In the genomic region with DNA sequence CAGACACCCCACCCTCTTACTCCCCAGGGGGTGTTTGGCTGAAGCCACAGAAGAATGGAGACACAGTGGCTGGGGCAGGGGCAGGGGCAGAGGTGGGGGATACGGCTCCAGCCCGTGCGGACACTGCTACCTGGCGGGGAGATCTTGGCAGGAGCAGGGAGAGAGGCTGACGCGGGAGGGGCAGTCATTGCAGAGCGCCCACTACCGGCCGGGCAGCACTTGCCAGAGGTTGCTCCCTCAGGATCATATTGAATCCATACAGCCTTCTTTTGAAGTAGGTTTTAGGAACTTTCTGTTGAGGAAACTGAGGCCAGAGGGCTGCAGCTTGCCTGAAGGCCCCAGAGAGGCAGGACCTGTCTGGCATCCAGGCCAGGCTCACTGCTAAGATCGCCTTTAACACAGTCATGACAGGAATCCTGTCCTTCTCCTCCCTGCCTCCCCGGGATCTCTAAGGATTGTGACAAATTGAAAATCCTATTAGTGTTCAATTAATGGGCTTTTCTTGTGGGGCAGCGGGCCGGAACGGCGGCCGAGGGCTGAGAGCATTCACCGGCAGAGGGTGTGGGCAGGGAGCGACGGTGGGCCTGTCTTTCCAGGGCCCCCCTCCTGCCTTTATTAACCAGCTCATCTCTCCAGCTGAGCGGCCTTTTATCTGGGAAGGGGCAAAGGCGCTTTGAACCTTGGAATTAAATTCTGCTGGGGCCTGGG, we compare ENCODE assay signal across 16 cellular contexts.
DNase-seq lines count a peak whose midpoint lies in the region; TF ChIP-seq lines count a peak whose summit lies in the region.
"Had no signal": no experiment of that assay in that cellular context is flagged by ENCODE, and none has a peak within 500 bp of the region (broad histone marks: within the 10 kb centered on the region; RNA-seq: fewer than 3 reads in every experiment).

No MANE protein-coding gene starts in this region.

- DNase-seq in NCI-H524 treated with DMSO at 0.1 percent for 48 hours (lab: John Stamatoyannopoulos, UW) (peak; percentile 11), epithelial cell of esophagus (ENCODE audit: low read depth) (peak; percentile 24), osteoblast (ENCODE audit: insufficient read length, low spot score, missing footprints) (no peak), UCSD-AML1 (lab: John Stamatoyannopoulos, UW; ENCODE audit: unreplicated experiment) (no peak), T-helper 2 cell (no peak), SHP77 (lab: John Stamatoyannopoulos, UW) (no peak)
- no peak for DNase-seq in effector CD4-positive, alpha-beta T cell
- DNase-seq: activated B cell treated with CpG ODN at 0.5 μM for 24 hours; activated naive CD8-positive, alpha-beta T cell treated with anti-CD3 and anti-CD28 coated beads, Interleukin-2, amount 50 U/mL, for 24 hours; CD4-positive, CD25-positive, alpha-beta regulatory T cell; gastrocnemius medialis; GF-D8; natural killer cell; NCI-H1048; small intestine had no signal

- no peak overlapping the region for H3K4me2 ChIP-seq in osteoblast (ENCODE audit: insufficient read depth, low read length)

- H3K4me1 ChIP-seq in osteoblast (ENCODE audit: insufficient read depth, low read length), result no peaks in the 10 kb centered on the region
- H3K4me1 ChIP-seq: gastrocnemius medialis had no signal

- H3K4me3 ChIP-seq in epithelial cell of esophagus (ENCODE audit: low read length) (no peak overlapping the region), osteoblast (ENCODE audit: insufficient read depth, low read length) (no peak overlapping the region)
- H3K4me3 ChIP-seq: gastrocnemius medialis had no signal

- TF ChIP-seq CTCF in GM12872 (IDR thresholded peaks at IDR 0.05; ENCODE audit: insufficient read depth, low read depth, low read length), result 0 out of 3 replicates have a peak, but pooled peaks have one; percentile 17
- TF ChIP-seq CTCF in epithelial cell of esophagus (IDR thresholded peaks at IDR 0.05; ENCODE audit: insufficient read depth, low read depth, low read length, missing control alignments), result peak; percentile 40
- peak; percentile 4 for TF ChIP-seq CTCF in osteoblast (IDR thresholded peaks at IDR 0.05; ENCODE audit: extremely low read depth, low read depth, low read length)

- H4K20me1 ChIP-seq in osteoblast (ENCODE audit: insufficient read depth, low read length), result peaks cover 2% of the 10 kb centered on the region

- no peaks in the 10 kb centered on the region for H3K9me3 ChIP-seq in osteoblast (ENCODE audit: low read depth, low read length)
- H3K9me3 ChIP-seq: gastrocnemius medialis had no signal

- H3K79me2 ChIP-seq in osteoblast (ENCODE audit: insufficient read depth, low read length), result no peaks in the 10 kb centered on the region

- no peak overlapping the region for H2AFZ ChIP-seq in osteoblast (ENCODE audit: low read length)

- H3K36me3 ChIP-seq in osteoblast (ENCODE audit: insufficient read depth, low read length), result no peaks in the 10 kb centered on the region
- H3K36me3 ChIP-seq: gastrocnemius medialis had no signal

- peaks cover 70% of the 10 kb centered on the region for H3K27me3 ChIP-seq in osteoblast (ENCODE audit: insufficient read depth, low read length)

- no peak overlapping the region for H3K27ac ChIP-seq in osteoblast (ENCODE audit: low read depth, low read length)
- H3K27ac ChIP-seq: gastrocnemius medialis had no signal

Comparison
In these comparisons a context has a peak if more than half of its experiments do, and no peak if none do; other contexts are left out.
1. DNase-seq: peak in NCI-H524 treated with DMSO at 0.1 percent for 48 hours (single experiment) and epithelial cell of esophagus (single experiment); none in osteoblast (single experiment), UCSD-AML1 (single experiment), T-helper 2 cell (0 of 5), SHP77 (0 of 2) and effector CD4-positive, alpha-beta T cell (single experiment).
2. Peak in every context shown above with its lines, with median percentiles within 50 percentile points of each other: CTCF ChIP-seq.